In genomic region chr11:9004310-9004945, GRCh38 we compare ENCODE assay signal across 7 cellular contexts. TPM values are rescaled to one million over a fixed set of nuclear protein-coding genes. Genes with fewer than 3 reads are reported as not detected.
DNase-seq lines count a peak whose midpoint lies in the region; ATAC-seq and TF ChIP-seq lines count a peak whose summit lies in the region.

No MANE protein-coding gene starts in this region.

- no peaks in the 10 kb centered on the region for H3K9me3 ChIP-seq in neuronal stem cell (replicated peaks in 1 of 2; ENCODE audit: control insufficient read depth in 2 of 2, insufficient read depth in 1 of 2, low read depth in 1 of 2, low read length in 2 of 2)

- peaks cover 0 to 92% (median 37%) of the 10 kb centered on the region in 3 experiments for H3K27me3 ChIP-seq in neuronal stem cell (ENCODE audit: control insufficient read depth in 3 of 3, insufficient read depth in 3 of 3, low read depth in 1 of 3, low read length in 3 of 3)

- no peak overlapping the region for H4K91ac ChIP-seq in neuronal stem cell (ENCODE audit: low read depth, low read length, poor library complexity)

- H3K27ac Mint-ChIP-seq in activated CD4-positive, alpha-beta memory T cell treated with anti-CD3 and anti-CD28 coated beads for 36 hours: no peak overlapping the region

- no peaks in the 10 kb centered on the region for H3K79me1 ChIP-seq in neuronal stem cell (ENCODE audit: low read depth, low read length)

- H3K4me3 ChIP-seq in epithelial cell of esophagus (ENCODE audit: low read length) (peak overlapping the region; percentile 29), neuronal stem cell (ENCODE audit: low read length in 2 of 2) (peak overlapping the region; percentile 42 to 81)

- TF ChIP-seq CTCF in epithelial cell of esophagus (IDR thresholded peaks at IDR 0.05; ENCODE audit: insufficient read depth, low read depth, low read length, missing control alignments): no peak

- H2BK5ac ChIP-seq in neuronal stem cell (ENCODE audit: low read length): no peak overlapping the region

- no peaks in the 10 kb centered on the region for H3K9me3 Mint-ChIP-seq in activated CD4-positive, alpha-beta memory T cell treated with anti-CD3 and anti-CD28 coated beads for 36 hours

- peak overlapping the region; percentile 30 for H3K4me3 Mint-ChIP-seq in activated CD4-positive, alpha-beta memory T cell treated with anti-CD3 and anti-CD28 coated beads for 36 hours

- no peak overlapping the region for H2BK12ac ChIP-seq in neuronal stem cell (ENCODE audit: low read length)

- DNase-seq in activated CD4-positive, alpha-beta memory T cell treated with anti-CD3 and anti-CD28 coated beads for 36 hours: peak; percentile 21
- DNase-seq in epithelial cell of esophagus (ENCODE audit: low read depth) (no peak), neuronal stem cell (ENCODE audit: low spot score) (peak; percentile 43), glomerular visceral epithelial cell (ENCODE audit: extremely low spot score) (no peak)

- H3K4me1 ChIP-seq in neuronal stem cell (ENCODE audit: control insufficient read depth in 2 of 2, insufficient read depth in 1 of 2, low read depth in 1 of 2, low read length in 2 of 2): peaks cover 2 to 10% of the 10 kb centered on the region in 2 donors

- no peak overlapping the region for H2BK15ac ChIP-seq in neuronal stem cell (ENCODE audit: low read length)

- no peak overlapping the region for H4K8ac ChIP-seq in neuronal stem cell (ENCODE audit: low read depth, low read length)

- H2AFZ ChIP-seq in neuronal stem cell (ENCODE audit: low read length): peak overlapping the region; percentile 95

- H3K4ac ChIP-seq in neuronal stem cell (ENCODE audit: low read length): no peak overlapping the region

- no peaks in the 10 kb centered on the region for H3K36me3 Mint-ChIP-seq in activated CD4-positive, alpha-beta memory T cell treated with anti-CD3 and anti-CD28 coated beads for 36 hours

- ATAC-seq in HG03432 (IDR thresholded peaks at IDR 0.05; ENCODE audit: unreplicated experiment) (peak; percentile 26), HG02610 (IDR thresholded peaks at IDR 0.05; ENCODE audit: unreplicated experiment) (no peak), HG03108 (IDR thresholded peaks at IDR 0.05; ENCODE audit: unreplicated experiment) (no peak)

- no peaks in the 10 kb centered on the region for H3K36me3 ChIP-seq in neuronal stem cell (replicated peaks in 1 of 2; ENCODE audit: control insufficient read depth in 2 of 2, insufficient read depth in 2 of 2, low read length in 2 of 2)

- intact Hi-C loops in activated CD4-positive, alpha-beta memory T cell treated with anti-CD3 and anti-CD28 coated beads for 36 hours (cut with micrococcal nuclease): loop anchor here (5.0 kb wide), 1 partner anchor 458 kb away; the partner anchor contains the start of gene ZNF143

- peaks cover 27% of the 10 kb centered on the region for H3K4me1 Mint-ChIP-seq in activated CD4-positive, alpha-beta memory T cell treated with anti-CD3 and anti-CD28 coated beads for 36 hours (ENCODE audit: low read depth)

- H3K27me3 Mint-ChIP-seq in activated CD4-positive, alpha-beta memory T cell treated with anti-CD3 and anti-CD28 coated beads for 36 hours: peaks cover 32% of the 10 kb centered on the region

- peak overlapping the region; percentile 67 for H3K23ac ChIP-seq in neuronal stem cell (ENCODE audit: low read depth, low read length, poor library complexity)

- peak overlapping the region; percentile 80 for H3K9ac ChIP-seq in neuronal stem cell (ENCODE audit: low read depth, low read length, poor library complexity)

- no peak overlapping the region for H2BK120ac ChIP-seq in neuronal stem cell (ENCODE audit: low read depth, low read length)

- H3K4me2 ChIP-seq in neuronal stem cell (ENCODE audit: insufficient read depth, low read length, poor library complexity, severe bottlenecking): peak overlapping the region; percentile 96

- peak overlapping the region; percentile 92 for H3K18ac ChIP-seq in neuronal stem cell (ENCODE audit: low read length)

- POLR2A ChIA-PET in activated CD4-positive, alpha-beta memory T cell treated with anti-CD3 and anti-CD28 coated beads for 36 hours (lab: Charles Lee): interaction anchor here (1.1 to 1.4 kb wide), 2 partner anchors 39 to 133 kb away, joined by 4 read pairs; no protein-coding TSS in a partner anchor

- no CpG with 5 or more reads among the region's 60 CpGs for WGBS in neuronal stem cell (ENCODE audit: extremely low coverage in 2 of 2, insufficient read length in 2 of 2, insufficient replicate concordance in 1 of 2), 2 donors

- H3K14ac ChIP-seq in neuronal stem cell (ENCODE audit: low read length): no peak overlapping the region

- CTCF ChIA-PET in activated CD4-positive, alpha-beta memory T cell treated with anti-CD3 and anti-CD28 coated beads for 36 hours (lab: Charles Lee): interaction anchor here (1.0 to 2.3 kb wide), 2 partner anchors 11 to 502 kb away, joined by 3 to 16 read pairs; no protein-coding TSS in a partner anchor

- H3K27ac ChIP-seq in neuronal stem cell (replicated peaks; ENCODE audit: low read length): no peak overlapping the region

- H2AK5ac ChIP-seq in neuronal stem cell (ENCODE audit: low read depth, low read length): peak overlapping the region; percentile 32

RNA-seq across cellular contexts. Expression of gene NRIP3, which starts 0.6 kb away (rescaled TPM):
- 1 to 10 TPM; 2.7 to 2.9 TPM for total RNA-seq in activated CD4-positive, alpha-beta memory T cell treated with anti-CD3 and anti-CD28 coated beads for 36 hours
- 5.7 TPM for polyA plus RNA-seq in neuronal stem cell (2013, experiment 1 of 2)
- 5.6 TPM for polyA plus RNA-seq in neuronal stem cell (2013, experiment 2 of 2)

RNA-seq across cellular contexts. Expression of gene TMEM9B, which starts 40.2 kb away (rescaled TPM):
- total RNA-seq in activated CD4-positive, alpha-beta memory T cell treated with anti-CD3 and anti-CD28 coated beads for 36 hours: 10 to 100 TPM; 17.5 to 19.1 TPM
- 15.2 TPM for polyA plus RNA-seq in neuronal stem cell (2013, experiment 1 of 2)
- 15.3 TPM for polyA plus RNA-seq in neuronal stem cell (2013, experiment 2 of 2)

Comparison
In these comparisons a context has a peak if more than half of its experiments do, and no peak if none do; other contexts are left out.
1. DNase-seq: peak in activated CD4-positive, alpha-beta memory T cell treated with anti-CD3 and anti-CD28 coated beads for 36 hours (single experiment) and neuronal stem cell (single experiment); none in epithelial cell of esophagus (single experiment) and glomerular visceral epithelial cell (single experiment).